In genomic region chr10:80501913-80502521, GRCh38 we compare ENCODE assay signal across 10 cellular contexts. TPM values are rescaled to one million over a fixed set of nuclear protein-coding genes. Genes with fewer than 3 reads are reported as not detected.
DNase-seq lines count a peak whose midpoint lies in the region; ATAC-seq lines count a peak whose summit lies in the region.
"Had no signal": no experiment of that assay in that cellular context is flagged by ENCODE, and none has a peak within 500 bp of the region (broad histone marks: within the 10 kb centered on the region; RNA-seq: fewer than 3 reads in every experiment).

No MANE protein-coding gene starts in this region.

- H3K9me3 Mint-ChIP-seq in T-helper 2 cell treated with Interferon-gamma antibody and Interleukin-4, amounts not matched to agents 5 μg/mL and 100 μg/mL, for 36 hours = peaks cover under 1% of the 10 kb centered on the region
- no peaks in the 10 kb centered on the region for H3K9me3 Mint-ChIP-seq in activated T-helper 17 cell treated with anti-CD3 and anti-CD28 coated beads, Interleukin-2, amount 50 U/mL, for 72 hours
- no peaks in the 10 kb centered on the region for H3K9me3 Mint-ChIP-seq in stimulated activated effector memory CD8-positive, alpha-beta T cell treated with anti-CD3 and anti-CD28 coated beads, Interleukin-12 subunit alpha, Interleukin-12 subunit beta, amount 100 ng/mL, for 72 hours

- peaks cover 75% of the 10 kb centered on the region for H3K4me1 Mint-ChIP-seq in T-helper 2 cell treated with Interferon-gamma antibody and Interleukin-4, amounts not matched to agents 5 μg/mL and 100 μg/mL, for 36 hours (ENCODE audit: low read depth)
- peaks cover 70% of the 10 kb centered on the region for H3K4me1 Mint-ChIP-seq in activated T-helper 17 cell treated with anti-CD3 and anti-CD28 coated beads, Interleukin-2, amount 50 U/mL, for 72 hours
- peaks cover 87% of the 10 kb centered on the region for H3K4me1 Mint-ChIP-seq in stimulated activated effector memory CD8-positive, alpha-beta T cell treated with anti-CD3 and anti-CD28 coated beads, Interleukin-12 subunit alpha, Interleukin-12 subunit beta, amount 100 ng/mL, for 72 hours

- peaks cover 47% of the 10 kb centered on the region for H3K36me3 Mint-ChIP-seq in T-helper 2 cell treated with Interferon-gamma antibody and Interleukin-4, amounts not matched to agents 5 μg/mL and 100 μg/mL, for 36 hours (ENCODE audit: low read depth)
- H3K36me3 Mint-ChIP-seq in activated T-helper 17 cell treated with anti-CD3 and anti-CD28 coated beads, Interleukin-2, amount 50 U/mL, for 72 hours (ENCODE audit: low read depth) = peaks cover 48% of the 10 kb centered on the region
- H3K36me3 Mint-ChIP-seq in stimulated activated effector memory CD8-positive, alpha-beta T cell treated with anti-CD3 and anti-CD28 coated beads, Interleukin-12 subunit alpha, Interleukin-12 subunit beta, amount 100 ng/mL, for 72 hours = peaks cover 6% of the 10 kb centered on the region

- DNase-seq in T-helper 2 cell treated with Interferon-gamma antibody and Interleukin-4, amounts not matched to agents 5 μg/mL and 100 μg/mL, for 36 hours (ENCODE audit: low spot score) = no peak
- DNase-seq in T-helper 2 cell (no peak), glomerular visceral epithelial cell (ENCODE audit: extremely low spot score) (peak; percentile 76), NCI-H187 (lab: John Stamatoyannopoulos, UW) (no peak), HUDEP-2 (lab: John Stamatoyannopoulos, UW; ENCODE audit: unreplicated experiment in 76 of 76) (no peak), SHP77 (lab: John Stamatoyannopoulos, UW) (no peak)
- DNase-seq in stimulated activated effector memory CD8-positive, alpha-beta T cell treated with anti-CD3 and anti-CD28 coated beads, Interleukin-12 subunit alpha, Interleukin-12 subunit beta, amount 100 ng/mL, for 72 hours (ENCODE audit: low spot score in 2 of 2) = no peak
- DNase-seq: NCI-H526 had no signal

- no peak overlapping the region for H3K4me3 Mint-ChIP-seq in T-helper 2 cell treated with Interferon-gamma antibody and Interleukin-4, amounts not matched to agents 5 μg/mL and 100 μg/mL, for 36 hours
- H3K4me3 Mint-ChIP-seq in activated T-helper 17 cell treated with anti-CD3 and anti-CD28 coated beads, Interleukin-2, amount 50 U/mL, for 72 hours = peak overlapping the region; percentile 80
- no peak overlapping the region for H3K4me3 Mint-ChIP-seq in stimulated activated effector memory CD8-positive, alpha-beta T cell treated with anti-CD3 and anti-CD28 coated beads, Interleukin-12 subunit alpha, Interleukin-12 subunit beta, amount 100 ng/mL, for 72 hours

- no peaks in the 10 kb centered on the region for H3K27me3 Mint-ChIP-seq in T-helper 2 cell treated with Interferon-gamma antibody and Interleukin-4, amounts not matched to agents 5 μg/mL and 100 μg/mL, for 36 hours (ENCODE audit: low read depth)
- no peaks in the 10 kb centered on the region for H3K27me3 Mint-ChIP-seq in activated T-helper 17 cell treated with anti-CD3 and anti-CD28 coated beads, Interleukin-2, amount 50 U/mL, for 72 hours

- ATAC-seq in activated T-helper 17 cell treated with anti-CD3 and anti-CD28 coated beads, Interleukin-2, amount 50 U/mL, for 72 hours (replicated peaks) = no peak
- no peak for ATAC-seq in stimulated activated effector memory CD8-positive, alpha-beta T cell treated with anti-CD3 and anti-CD28 coated beads, Interleukin-12 subunit alpha, Interleukin-12 subunit beta, amount 100 ng/mL, for 72 hours

- H3K27ac Mint-ChIP-seq in T-helper 2 cell treated with Interferon-gamma antibody and Interleukin-4, amounts not matched to agents 5 μg/mL and 100 μg/mL, for 36 hours = peak overlapping the region; percentile 68
- H3K27ac Mint-ChIP-seq in activated T-helper 17 cell treated with anti-CD3 and anti-CD28 coated beads, Interleukin-2, amount 50 U/mL, for 72 hours = peak overlapping the region; percentile 97
- peak overlapping the region; percentile 86 for H3K27ac Mint-ChIP-seq in stimulated activated effector memory CD8-positive, alpha-beta T cell treated with anti-CD3 and anti-CD28 coated beads, Interleukin-12 subunit alpha, Interleukin-12 subunit beta, amount 100 ng/mL, for 72 hours

RNA-seq across cellular contexts. Expression of gene SH2D4B, which starts 35.7 kb away (rescaled TPM):
- total RNA-seq in activated T-helper 17 cell treated with anti-CD3 and anti-CD28 coated beads, Interleukin-2, amount 50 U/mL, for 72 hours = under 1 TPM; 0.11 to 0.32 TPM
- total RNA-seq: cardiac muscle cell had no signal

RNA-seq across cellular contexts. Expression of gene TSPAN14, which starts 47.9 kb away (rescaled TPM):
- total RNA-seq in activated T-helper 17 cell treated with anti-CD3 and anti-CD28 coated beads, Interleukin-2, amount 50 U/mL, for 72 hours = 10 to 100 TPM; 61.9 to 64.5 TPM
